Comparison of ENCODE assay signal across 1 cellular context in genomic region chr20:58851221-58851968, GRCh38.
TF ChIP-seq lines count a peak whose summit lies in the region.

No MANE protein-coding gene starts in this region.

TF ChIP-seq in HepG2, 621 proteins besides CTCF, POLR2A, EP300 and RAD21:
- TF ChIP-seq AKAP8 (CRISPR knock-in tag; IDR thresholded peaks at IDR 0.05), result no peak
- TF ChIP-seq ZNF75D (CRISPR knock-in tag; IDR thresholded peaks at IDR 0.05; ENCODE audit: borderline replicate concordance), result no peak
- TF ChIP-seq ZNF17 (CRISPR knock-in tag; IDR thresholded peaks at IDR 0.05), result no peak
- no peak for TF ChIP-seq ESRRA (CRISPR knock-in tag; IDR thresholded peaks at IDR 0.05; ENCODE audit: low read depth)
- TF ChIP-seq FOXK1 (CRISPR knock-in tag; IDR thresholded peaks at IDR 0.05; ENCODE audit: borderline replicate concordance, low read depth), result no peak
- no peak for TF ChIP-seq NFIC (IDR thresholded peaks at IDR 0.05; ENCODE audit: low read length)
- no peak for TF ChIP-seq ZNF839 (CRISPR knock-in tag; IDR thresholded peaks at IDR 0.05; ENCODE audit: borderline replicate concordance)
- TF ChIP-seq HHEX (CRISPR knock-in tag; IDR thresholded peaks at IDR 0.05), result no peak
- no peak for TF ChIP-seq NFYB (CRISPR knock-in tag; IDR thresholded peaks at IDR 0.05)
- no peak for TF ChIP-seq ZNF230 (CRISPR knock-in tag; IDR thresholded peaks at IDR 0.05)
- TF ChIP-seq CREM (IDR thresholded peaks at IDR 0.05), result no peak
- TF ChIP-seq CREM (CRISPR knock-in tag; IDR thresholded peaks at IDR 0.05), result no peak
- no peak for TF ChIP-seq ZNF558 (CRISPR knock-in tag; IDR thresholded peaks at IDR 0.05; ENCODE audit: borderline replicate concordance)
- no peak for TF ChIP-seq BCL3 (CRISPR knock-in tag; IDR thresholded peaks at IDR 0.05)
- TF ChIP-seq RBFOX2 (IDR thresholded peaks at IDR 0.05; ENCODE audit: low read depth, low read length), result no peak
- no peak for TF ChIP-seq MEIS1 (CRISPR knock-in tag; IDR thresholded peaks at IDR 0.05; ENCODE audit: borderline replicate concordance)
- no peak for TF ChIP-seq MIER3 (CRISPR knock-in tag; IDR thresholded peaks at IDR 0.05; ENCODE audit: borderline replicate concordance)
- no peak for TF ChIP-seq SIN3A (IDR thresholded peaks at IDR 0.05; ENCODE audit: borderline replicate concordance, low read depth, low read length)
